In the genomic region with DNA sequence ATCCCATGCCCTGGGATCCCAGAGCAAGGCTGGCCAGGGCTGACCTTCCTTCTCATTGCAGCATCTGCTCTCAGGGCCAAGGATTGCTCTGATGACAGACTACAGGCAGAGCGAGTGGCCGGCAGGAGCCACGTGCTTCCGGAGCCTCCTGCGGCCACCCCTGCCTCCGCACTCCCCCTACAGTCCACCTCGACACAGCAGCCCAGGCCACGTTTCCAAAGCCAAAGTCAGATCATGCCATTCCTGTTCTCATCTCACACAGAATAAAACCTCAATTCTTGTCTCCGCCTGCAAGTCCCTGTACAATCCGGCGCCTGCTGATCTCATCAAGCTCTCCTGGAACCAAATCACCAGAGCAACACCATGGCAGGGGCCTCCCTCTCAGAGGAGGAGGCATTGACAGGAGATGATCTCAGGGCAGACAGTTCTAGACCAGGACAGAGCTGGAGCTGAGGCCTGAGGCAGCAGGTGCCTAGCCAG, we compare ENCODE assay signal across 8 cellular contexts. TPM values are rescaled to one million over a fixed set of nuclear protein-coding genes. Genes with fewer than 3 reads are reported as not detected.
DNase-seq lines count a peak whose midpoint lies in the region; ATAC-seq, FAIRE-seq and TF ChIP-seq lines count a peak whose summit lies in the region.

No MANE protein-coding gene starts in this region.

- H3K56ac ChIP-seq in mesendoderm (ENCODE audit: low read length) = peak overlapping the region; percentile 72

- H4K8ac ChIP-seq in mesendoderm (ENCODE audit: low read depth, low read length) = no peak overlapping the region

- CTCF ChIA-PET in PC-3 (lab: Charles Lee) = no interaction called here

- no peak overlapping the region for H2BK120ac ChIP-seq in mesendoderm (ENCODE audit: low read depth, low read length)

- no peak overlapping the region for H3K23ac ChIP-seq in mesendoderm (ENCODE audit: low read length)

- H3K4me3 ChIP-seq in PC-3 (ENCODE audit: low read length) = no peak overlapping the region
- H3K4me3 ChIP-seq in endodermal cell (ENCODE audit: low read length) = no peak overlapping the region
- H3K4me3 ChIP-seq in mesendoderm (ENCODE audit: low read length) = no peak overlapping the region

- no peaks in the 10 kb centered on the region for H3K9me2 ChIP-seq in PC-3 (replicated peaks; ENCODE audit: low read length)

- no peaks in the 10 kb centered on the region for H3F3A ChIP-seq in PC-3 (ENCODE audit: low read length, unreplicated experiment)

- no peak overlapping the region for H3K4ac ChIP-seq in mesendoderm (ENCODE audit: low read depth, low read length)

- POLR2A ChIA-PET in PC-3 (lab: Charles Lee; ENCODE audit: unreplicated experiment) = interaction anchor here (0.5 kb wide), 1 partner anchor 824 kb away, joined by 3 read pairs; no protein-coding TSS in a partner anchor

- H3K36me3 ChIP-seq in PC-3 (ENCODE audit: low read depth, low read length) (no peaks in the 10 kb centered on the region), endodermal cell (ENCODE audit: control insufficient read depth, insufficient read depth, low read length) (no peaks in the 10 kb centered on the region), mesendoderm (ENCODE audit: control insufficient read depth, insufficient read depth, low read length) (no peaks in the 10 kb centered on the region)

- H3K27me3 Mint-ChIP-seq in endodermal cell (ENCODE audit: insufficient read depth) = peaks cover 9% of the 10 kb centered on the region

- H3K4me2 ChIP-seq in PC-3 (ENCODE audit: low read length) = no peak overlapping the region
- no peak overlapping the region for H3K4me2 ChIP-seq in mesendoderm (ENCODE audit: low read length)

- no peak overlapping the region for H4K5ac ChIP-seq in mesendoderm (ENCODE audit: low read length)

- no peak for DNase-seq in PC-3
- DNase-seq in endodermal cell = peak; percentile 91
- DNase-seq in mesendoderm = peak; percentile 88
- DNase-seq in urothelium cell line (ENCODE audit: low spot score) = peak; percentile 83
- DNase-seq in SIG-M5 (lab: John Stamatoyannopoulos, UW) = no peak

- no peak overlapping the region for H2BK5ac ChIP-seq in mesendoderm (ENCODE audit: low read length)

- no peak overlapping the region for H3K4me3 Mint-ChIP-seq in endodermal cell

- H3K4me1 Mint-ChIP-seq in endodermal cell = no peaks in the 10 kb centered on the region

- H3K36me3 Mint-ChIP-seq in endodermal cell (ENCODE audit: low read depth) = no peaks in the 10 kb centered on the region

- TF ChIP-seq CTCF in 22Rv1 (IDR thresholded peaks at IDR 0.05) (peak; percentile 79), PC-3 (conservative IDR thresholded peaks at IDR 0.05; ENCODE audit: low read depth, low read length) (peak; percentile 26; the same call in 1 of the 2 replicates), endodermal cell (conservative IDR thresholded peaks at IDR 0.05) (peak; percentile 88)

- H3K27ac Mint-ChIP-seq in endodermal cell = no peak overlapping the region

- H3K4me1 ChIP-seq in PC-3 (ENCODE audit: insufficient read depth, low read length) (no peaks in the 10 kb centered on the region), endodermal cell (ENCODE audit: control insufficient read depth, insufficient read depth, low read length) (no peaks in the 10 kb centered on the region), mesendoderm (ENCODE audit: control insufficient read depth, low read depth, low read length) (no peaks in the 10 kb centered on the region)

- H2AK5ac ChIP-seq in mesendoderm (ENCODE audit: low read length) = no peak overlapping the region

- no peaks in the 10 kb centered on the region for H3K79me2 ChIP-seq in PC-3 (ENCODE audit: low read length)
- no peaks in the 10 kb centered on the region for H3K79me2 ChIP-seq in mesendoderm (ENCODE audit: control insufficient read depth, insufficient read depth, low read length)

- no peak overlapping the region for H3K27ac ChIP-seq in 22Rv1
- no peak overlapping the region for H3K27ac ChIP-seq in PC-3 (ENCODE audit: low read length)
- H3K27ac ChIP-seq in endodermal cell (ENCODE audit: low read depth, low read length) = no peak overlapping the region
- no peak overlapping the region for H3K27ac ChIP-seq in mesendoderm (ENCODE audit: low read depth, low read length)

- no peaks in the 10 kb centered on the region for H3K9me3 Mint-ChIP-seq in endodermal cell

- no peak overlapping the region for H2BK15ac ChIP-seq in mesendoderm (replicated peaks; ENCODE audit: low read depth)

- 16% methylated on average over 9 to 11 of the region's 11 CpGs for WGBS in endodermal cell (ENCODE audit: insufficient coverage in 1 of 2, insufficient read length in 1 of 2), 2 experiments
- WGBS in mesendoderm (ENCODE audit: extremely low coverage, insufficient coverage, low lambda C conversion rate) = no CpG with 5 or more reads among the region's 11 CpGs

- H3K27me3 ChIP-seq in PC-3 (ENCODE audit: low read length) (no peaks in the 10 kb centered on the region), endodermal cell (ENCODE audit: control insufficient read depth, insufficient read depth, low read length, poor library complexity, severe bottlenecking) (no peaks in the 10 kb centered on the region), mesendoderm (ENCODE audit: insufficient read depth, low read length, poor library complexity) (no peaks in the 10 kb centered on the region)

- intact Hi-C loops in PC-3 (cut with micrococcal nuclease) = no loop called here

- FAIRE-seq in urothelium cell line (lab: Jason Lieb, UNC) = peak; percentile 20

- no TSS peak for BruUV-seq in PC-3 (replicated peaks; lab: Mats Ljungman, UMichigan)

- H3K79me1 ChIP-seq in mesendoderm (ENCODE audit: low read length) = no peaks in the 10 kb centered on the region

- H3K9ac ChIP-seq in PC-3 (ENCODE audit: low read length) = no peak overlapping the region
- no peak overlapping the region for H3K9ac ChIP-seq in endodermal cell (ENCODE audit: extremely low read depth, low read length, poor library complexity, severe bottlenecking)
- H3K9ac ChIP-seq in mesendoderm (ENCODE audit: low read length) = peak overlapping the region; percentile 25

- no peak overlapping the region for H2AFZ ChIP-seq in PC-3 (ENCODE audit: low read length)

- ATAC-seq in GM18511 (IDR thresholded peaks at IDR 0.05; ENCODE audit: unreplicated experiment) = peak; percentile 39
- ATAC-seq in HG02981 (IDR thresholded peaks at IDR 0.05; ENCODE audit: unreplicated experiment) = peak; percentile 55
- no peak; the same call in 1 of the 2 replicates for ATAC-seq in PC-3

- no peak overlapping the region for H3K18ac ChIP-seq in mesendoderm (ENCODE audit: low read length)

- H3K9me3 ChIP-seq in PC-3 (ENCODE audit: low read length) (no peaks in the 10 kb centered on the region), endodermal cell (ENCODE audit: control insufficient read depth, low read length) (no peaks in the 10 kb centered on the region)

- no peaks in the 10 kb centered on the region for H4K20me1 ChIP-seq in PC-3 (ENCODE audit: low read length)

RNA-seq across cellular contexts. Expression of a gene that starts 20.9 kb away (rescaled TPM):
- total RNA-seq in PC-3 (2014; rRNA removed) (1.1 TPM in 1 of 2 replicates, not detected in the other), endodermal cell (not detected)
- polyA plus RNA-seq in endodermal cell (2013, experiment 1 of 2) = 0.21 TPM
- not detected for polyA plus RNA-seq in endodermal cell (2013, experiment 2 of 2)
- 0.08 TPM for polyA plus RNA-seq in mesendoderm (2013, experiment 1 of 2)
- 0.04 TPM for polyA plus RNA-seq in mesendoderm (2013, experiment 2 of 2)

RNA-seq across cellular contexts. Expression of a gene that starts 23.1 kb away (rescaled TPM):
- total RNA-seq in PC-3 (2014; rRNA removed) (29.8 and 39.2 TPM in 2 replicates), endodermal cell (10 to 100 TPM; 36.2 to 47.8 TPM)
- 38.3 TPM for polyA plus RNA-seq in endodermal cell (2013, experiment 1 of 2)
- polyA plus RNA-seq in endodermal cell (2013, experiment 2 of 2) = 36.4 TPM
- 38.5 TPM for polyA plus RNA-seq in mesendoderm (2013, experiment 1 of 2)
- 41.4 TPM for polyA plus RNA-seq in mesendoderm (2013, experiment 2 of 2)

RNA-seq across cellular contexts. Expression of a gene that starts 45.9 kb away (rescaled TPM):
- 19.6 and 20.3 TPM in 2 replicates for total RNA-seq in PC-3 (2014; rRNA removed)
- total RNA-seq in endodermal cell = 100 to 1,000 TPM in 1 of 2 donors, 10 to 100 TPM in 1; 46.3 to 143 TPM
- polyA plus RNA-seq in endodermal cell (2013, experiment 1 of 2) = 31.2 TPM
- polyA plus RNA-seq in endodermal cell (2013, experiment 2 of 2) = 25.4 TPM
- 12.1 TPM for polyA plus RNA-seq in mesendoderm (2013, experiment 1 of 2)
- polyA plus RNA-seq in mesendoderm (2013, experiment 2 of 2) = 11.1 TPM

Comparison
In these comparisons a context has a peak if more than half of its experiments do, and no peak if none do; other contexts are left out.
1. CTCF ChIP-seq: peak in every context shown above with its lines; median percentile 88 in endodermal cell; 79 in 22Rv1; 26 in PC-3.
2. DNase-seq: peak in endodermal cell (single experiment), mesendoderm (single experiment) and urothelium cell line (single experiment); none in PC-3 (single experiment) and SIG-M5 (single experiment).